In the genomic region with DNA sequence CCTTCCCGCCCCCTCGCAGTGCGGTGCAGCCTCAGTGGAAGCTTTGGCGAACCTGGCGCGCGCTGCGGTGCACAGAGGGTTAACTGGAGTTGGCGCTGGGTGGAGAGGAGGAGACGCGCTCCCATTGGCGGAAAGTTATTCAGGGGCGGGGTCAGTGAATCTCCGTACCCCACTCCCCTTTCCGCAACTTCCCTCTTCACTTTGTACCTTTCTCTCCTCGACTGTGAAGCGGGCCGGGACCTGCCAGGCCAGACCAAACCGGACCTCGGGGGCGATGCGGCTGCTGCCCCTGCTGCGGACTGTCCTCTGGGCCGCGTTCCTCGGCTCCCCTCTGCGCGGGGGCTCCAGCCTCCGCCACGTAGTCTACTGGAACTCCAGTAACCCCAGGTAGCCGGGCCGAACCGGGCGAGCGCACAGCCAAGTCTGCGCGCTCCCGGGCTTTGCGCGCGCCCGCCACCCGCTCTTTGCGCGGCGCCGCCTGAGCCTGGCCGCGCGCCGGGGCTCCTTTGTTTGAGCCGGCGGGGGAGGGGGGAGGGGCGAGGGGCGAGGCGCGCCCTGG, we compare ENCODE assay signal across 1 cellular context.
TF ChIP-seq lines count a peak whose summit lies in the region.

A gene with protein sequence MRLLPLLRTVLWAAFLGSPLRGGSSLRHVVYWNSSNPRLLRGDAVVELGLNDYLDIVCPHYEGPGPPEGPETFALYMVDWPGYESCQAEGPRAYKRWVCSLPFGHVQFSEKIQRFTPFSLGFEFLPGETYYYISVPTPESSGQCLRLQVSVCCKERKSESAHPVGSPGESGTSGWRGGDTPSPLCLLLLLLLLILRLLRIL (plus strand): TSS at position 191 of the 559 bp plus-strand sequence. CDS start 84 bp downstream, at position 275.

TF ChIP-seq in HEK293, 187 proteins besides CTCF, POLR2A, EP300 and RAD21 (continued from another document):
- TF ChIP-seq ZNF660 (tag by site-specific recombination; IDR thresholded peaks at IDR 0.05) (0 out of 2 replicates have a peak, but pooled peaks have one; percentile 60), ZNF501 (tag by site-specific recombination; IDR thresholded peaks at IDR 0.05) (peak; percentile 33; the same call in 1 of the 2 replicates), BCL11B (tag by site-specific recombination; IDR thresholded peaks at IDR 0.05; ENCODE audit: low read depth) (no peak), ZNF692 (tag by site-specific recombination; IDR thresholded peaks at IDR 0.05) (peak; percentile 46; the same call in 1 of the 2 replicates), SP3 (tag by site-specific recombination; IDR thresholded peaks at IDR 0.05) (peak; percentile 70), MZF1 (tag by site-specific recombination; IDR thresholded peaks at IDR 0.05; ENCODE audit: borderline replicate concordance) (peak; percentile 78; the same call in 1 of the 2 replicates), PATZ1 (tag by site-specific recombination; IDR thresholded peaks at IDR 0.05) (peak; percentile 68; the same call in 1 of the 2 replicates), BCL11A (tag by site-specific recombination; IDR thresholded peaks at IDR 0.05; ENCODE audit: low read depth) (peak; percentile 47; the same call in 1 of the 2 replicates), ZNF707 (tag by site-specific recombination; IDR thresholded peaks at IDR 0.05) (no peak), SETDB1 (IDR thresholded peaks at IDR 0.05; ENCODE audit: insufficient read length, low read length) (no peak)
- TF ChIP-seq, protein P1, sequence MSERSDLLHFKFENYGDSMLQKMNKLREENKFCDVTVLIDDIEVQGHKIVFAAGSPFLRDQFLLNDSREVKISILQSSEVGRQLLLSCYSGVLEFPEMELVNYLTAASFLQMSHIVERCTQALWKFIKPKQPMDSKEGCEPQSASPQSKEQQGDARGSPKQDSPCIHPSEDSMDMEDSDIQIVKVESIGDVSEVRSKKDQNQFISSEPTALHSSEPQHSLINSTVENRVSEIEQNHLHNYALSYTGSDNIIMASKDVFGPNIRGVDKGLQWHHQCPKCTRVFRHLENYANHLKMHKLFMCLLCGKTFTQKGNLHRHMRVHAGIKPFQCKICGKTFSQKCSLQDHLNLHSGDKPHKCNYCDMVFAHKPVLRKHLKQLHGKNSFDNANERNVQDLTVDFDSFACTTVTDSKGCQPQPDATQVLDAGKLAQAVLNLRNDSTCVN (tag by site-specific recombination; optimal IDR thresholded peaks at IDR 0.05), result peak; percentile 89
